ENCODE assay signal across 11 cellular contexts in the genomic region with DNA sequence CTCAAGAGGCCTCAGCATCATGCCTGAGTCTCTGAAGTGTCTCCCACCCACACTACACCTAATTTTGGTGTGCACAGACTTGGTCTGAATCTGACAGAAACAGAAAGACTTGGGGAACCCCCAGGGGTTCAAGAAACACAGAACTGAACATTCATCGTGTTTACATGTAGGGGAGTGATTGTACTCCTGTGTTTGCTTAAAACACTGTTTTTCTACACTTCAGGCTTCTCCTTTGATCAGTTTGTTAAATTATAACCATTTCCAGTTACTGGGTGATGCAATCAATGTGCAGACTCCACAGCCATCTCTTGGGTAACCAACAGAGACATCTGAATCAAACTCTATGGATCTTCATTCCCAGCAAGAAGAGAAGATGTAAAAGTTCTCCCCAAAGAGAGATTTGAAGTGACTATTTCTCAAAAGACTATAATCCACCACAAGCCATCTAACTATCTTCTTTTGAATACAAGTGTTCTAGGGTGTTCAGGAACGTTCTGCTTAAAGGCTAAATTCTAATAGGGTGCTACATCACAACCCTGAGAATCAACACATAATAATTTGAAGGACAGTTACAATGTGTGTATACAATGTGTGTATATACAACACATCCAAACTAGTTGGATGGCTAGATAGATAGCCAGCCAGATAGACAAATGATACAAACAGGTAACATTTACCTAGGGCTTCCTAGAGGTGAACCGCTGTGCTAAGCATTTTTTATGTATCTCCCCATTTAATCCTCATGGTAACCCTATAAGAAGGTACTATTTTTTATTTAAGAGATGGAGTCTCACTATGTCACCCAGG. TPM values are rescaled to one million over a fixed set of nuclear protein-coding genes. Genes with fewer than 3 reads are reported as not detected.
DNase-seq lines count a peak whose midpoint lies in the region; ATAC-seq and TF ChIP-seq lines count a peak whose summit lies in the region.
"Had no signal": no experiment of that assay in that cellular context is flagged by ENCODE, and none has a peak within 500 bp of the region (broad histone marks: within the 10 kb centered on the region; RNA-seq: fewer than 3 reads in every experiment).

No MANE protein-coding gene starts in this region.

- DNase-seq in activated T-cell treated with anti-CD3 and anti-CD28 coated beads, Interleukin-2, amount 50 U/mL, for 4 hours = no peak
- DNase-seq in activated T-cell treated with anti-CD3 and anti-CD28 coated beads for 4 hours (no peak), IMR-90 (no peak), renal cortical epithelial cell (ENCODE audit: low read depth) (peak; percentile 96), endothelial cell (ENCODE audit: low spot score) (no peak), T-helper 2 cell (no peak), glutamatergic neuron (no peak)
- DNase-seq: foreskin keratinocyte, NCI-H1048 had no signal

- H3K9me3 Mint-ChIP-seq in activated T-cell treated with anti-CD3 and anti-CD28 coated beads, Interleukin-2, amount 50 U/mL, for 4 hours = no peaks in the 10 kb centered on the region
- H3K9me3 Mint-ChIP-seq in endothelial cell (ENCODE audit: unreplicated experiment) (no peaks in the 10 kb centered on the region), glutamatergic neuron (ENCODE audit: unreplicated experiment) (no peaks in the 10 kb centered on the region)
- H3K9me3 Mint-ChIP-seq: mesothelial cell of epicardium had no signal

- H2AFZ ChIP-seq in IMR-90 (replicated peaks; ENCODE audit: low read length, poor library complexity) = no peak overlapping the region

- peak; percentile 43 to 74 for ATAC-seq in activated T-cell treated with anti-CD3 and anti-CD28 coated beads, Interleukin-2, amount 50 U/mL, for 4 hours
- ATAC-seq in HG02571 (IDR thresholded peaks at IDR 0.05; ENCODE audit: unreplicated experiment) (peak; percentile 79), IMR-90 (ENCODE audit: low read depth) (no peak; the same call in 1 of the 2 replicates)
- ATAC-seq: foreskin keratinocyte had no signal

- H3K4me1 Mint-ChIP-seq in activated T-cell treated with anti-CD3 and anti-CD28 coated beads, Interleukin-2, amount 50 U/mL, for 4 hours (ENCODE audit: low read depth) = no peaks in the 10 kb centered on the region
- H3K4me1 Mint-ChIP-seq in endothelial cell (ENCODE audit: unreplicated experiment) = peaks cover 8% of the 10 kb centered on the region
- H3K4me1 Mint-ChIP-seq in glutamatergic neuron (ENCODE audit: low read depth, unreplicated experiment) = peaks cover 11% of the 10 kb centered on the region
- H3K4me1 Mint-ChIP-seq: mesothelial cell of epicardium had no signal

- H3K56ac ChIP-seq in IMR-90 (ENCODE audit: extremely low read depth, insufficient read depth, low read length) = no peak overlapping the region

- H3K9me1 ChIP-seq in IMR-90 (ENCODE audit: insufficient read depth, low read length) = no peaks in the 10 kb centered on the region

- H3K4me2 ChIP-seq in IMR-90 (ENCODE audit: low read depth, low read length) = no peak overlapping the region

- no peak overlapping the region for H3K23ac ChIP-seq in IMR-90 (ENCODE audit: low read depth, low read length)

- H3K79me1 ChIP-seq in IMR-90 (ENCODE audit: low read depth in 1 of 2, low read length in 2 of 2) = no peaks in the 10 kb centered on the region

- H3K27ac Mint-ChIP-seq in endothelial cell (ENCODE audit: unreplicated experiment) = no peak overlapping the region
- H3K27ac Mint-ChIP-seq in glutamatergic neuron (ENCODE audit: unreplicated experiment) = no peak overlapping the region
- H3K27ac Mint-ChIP-seq: mesothelial cell of epicardium had no signal

- no peak overlapping the region for H4K5ac ChIP-seq in IMR-90 (ENCODE audit: low read depth, low read length)

- no peak overlapping the region for H2BK15ac ChIP-seq in IMR-90 (ENCODE audit: low read depth, low read length)

- no peak overlapping the region for H2AK5ac ChIP-seq in IMR-90 (ENCODE audit: low read depth, low read length)

- TF ChIP-seq POLR2A in IMR-90 (IDR thresholded peaks at IDR 0.05; ENCODE audit: low read depth, low read length) = no peak

- H3K9me3 ChIP-seq in IMR-90 (ENCODE audit: control insufficient read depth, insufficient read depth, low read length) = no peaks in the 10 kb centered on the region

- H4K91ac ChIP-seq in IMR-90 (ENCODE audit: insufficient read depth, low read depth, low read length) = no peak overlapping the region

- CTCF ChIA-PET in IMR-90 (lab: Yijun Ruan, JAX) = no interaction called here

- H3K27ac ChIP-seq in IMR-90 (ENCODE audit: insufficient read depth, low read length) = no peak overlapping the region
- H3K27ac ChIP-seq: foreskin keratinocyte had no signal

- H3K36me3 Mint-ChIP-seq in activated T-cell treated with anti-CD3 and anti-CD28 coated beads, Interleukin-2, amount 50 U/mL, for 4 hours (ENCODE audit: insufficient read depth) = no peaks in the 10 kb centered on the region
- no peaks in the 10 kb centered on the region for H3K36me3 Mint-ChIP-seq in endothelial cell (ENCODE audit: low read depth, unreplicated experiment)
- H3K36me3 Mint-ChIP-seq in glutamatergic neuron (ENCODE audit: unreplicated experiment) = no peaks in the 10 kb centered on the region

- H3K36me3 ChIP-seq in IMR-90 (ENCODE audit: control insufficient read depth, insufficient read depth, low read length) = no peaks in the 10 kb centered on the region

- H3K27me3 Mint-ChIP-seq in activated T-cell treated with anti-CD3 and anti-CD28 coated beads, Interleukin-2, amount 50 U/mL, for 4 hours (ENCODE audit: low read depth) = peaks cover 6% of the 10 kb centered on the region
- H3K27me3 Mint-ChIP-seq in endothelial cell (ENCODE audit: unreplicated experiment) = no peaks in the 10 kb centered on the region
- H3K27me3 Mint-ChIP-seq in glutamatergic neuron (ENCODE audit: unreplicated experiment) = no peaks in the 10 kb centered on the region

- no CpG with 5 or more reads among the region's 3 CpGs for WGBS in IMR-90 (ENCODE audit: extremely low coverage in 2 of 2, insufficient read length in 1 of 2), 2 experiments

- no peak overlapping the region for H3K9ac ChIP-seq in IMR-90 (ENCODE audit: low read depth, low read length)

- in situ Hi-C loops in IMR-90 (cut with MboI; ENCODE audit: low sequenced_read_pairs) = no loop called here

- no peak overlapping the region for H2BK20ac ChIP-seq in IMR-90 (ENCODE audit: low read depth, low read length)

- H3K27me3 ChIP-seq in IMR-90 (ENCODE audit: control insufficient read depth, insufficient read depth, low read length) = no peaks in the 10 kb centered on the region; the same call in 1 of the 2 replicates
- H3K27me3 ChIP-seq: foreskin keratinocyte had no signal

- no peak overlapping the region for H3K4me3 Mint-ChIP-seq in activated T-cell treated with anti-CD3 and anti-CD28 coated beads, Interleukin-2, amount 50 U/mL, for 4 hours
- H3K4me3 Mint-ChIP-seq in endothelial cell (ENCODE audit: unreplicated experiment) (no peak overlapping the region), glutamatergic neuron (ENCODE audit: unreplicated experiment) (no peak overlapping the region)
- H3K4me3 Mint-ChIP-seq: mesothelial cell of epicardium had no signal

- no TSS peak for BruUV-seq in IMR-90 (replicated peaks; lab: Mats Ljungman, UMichigan)

- no peak overlapping the region for H3K18ac ChIP-seq in IMR-90 (ENCODE audit: low read depth, low read length)

- POLR2A ChIA-PET in IMR-90 (lab: Charles Lee; ENCODE audit: unreplicated experiment) = no interaction called here

- H2BK5ac ChIP-seq in IMR-90 (ENCODE audit: low read depth, low read length, poor library complexity, severe bottlenecking) = no peak overlapping the region

- intact Hi-C loops in IMR-90 (cut with micrococcal nuclease) = no loop called here

- dilution Hi-C loops in IMR-90 (cut with HindIII; ENCODE audit: low sequenced_read_pairs, unreplicated experiment) = no loop called here

- no peak overlapping the region for H2BK120ac ChIP-seq in IMR-90 (ENCODE audit: low read depth, low read length)

- H3K4ac ChIP-seq in IMR-90 (ENCODE audit: low read depth, low read length) = no peak overlapping the region

- H2AK9ac ChIP-seq in IMR-90 (replicated peaks; ENCODE audit: low read depth, low read length, poor library complexity) = no peak overlapping the region

- no peak overlapping the region for H3K14ac ChIP-seq in IMR-90 (replicated peaks; ENCODE audit: low read depth, low read length)

- TF ChIP-seq RAD21 in IMR-90 (IDR thresholded peaks at IDR 0.05; ENCODE audit: low read length) = no peak

- H4K8ac ChIP-seq in IMR-90 (ENCODE audit: low read depth in 2 of 2, low read length in 2 of 2) = no peak overlapping the region

- H3K4me3 ChIP-seq in IMR-90 (ENCODE audit: insufficient read depth, low read depth, low read length) = no peak overlapping the region

- H3K4me1 ChIP-seq in IMR-90 (ENCODE audit: control insufficient read depth, insufficient read depth, low read length) = no peaks in the 10 kb centered on the region
- H3K4me1 ChIP-seq: foreskin keratinocyte had no signal

- TF ChIP-seq CTCF in IMR-90 (conservative IDR thresholded peaks at IDR 0.05; ENCODE audit: low read depth, low read length) (no peak), endothelial cell (IDR thresholded peaks at IDR 0.05; ENCODE audit: unreplicated experiment) (no peak), glutamatergic neuron (IDR thresholded peaks at IDR 0.05; ENCODE audit: partially characterized antibody, unreplicated experiment) (no peak)

- H4K20me1 ChIP-seq in IMR-90 (ENCODE audit: insufficient read depth, low read length) = no peaks in the 10 kb centered on the region

TF ChIP-seq in IMR-90, 13 proteins besides CTCF, POLR2A, EP300 and RAD21:
- TF ChIP-seq RFX5 (IDR thresholded peaks at IDR 0.05; ENCODE audit: low read depth, low read length) = no peak
- TF ChIP-seq CEBPB (IDR thresholded peaks at IDR 0.05; ENCODE audit: low read depth, low read length) = peak; percentile 77
- TF ChIP-seq MAFK (IDR thresholded peaks at IDR 0.05; ENCODE audit: low read depth, low read length) = peak; percentile 65
- no peak for TF ChIP-seq USF2 (IDR thresholded peaks at IDR 0.05; ENCODE audit: low read depth, low read length)

RNA-seq across cellular contexts. Expression of gene DNAJC12, which starts 34.2 kb away (rescaled TPM):
- under 1 TPM; 0.28 to 0.92 (median 0.84) TPM for total RNA-seq in activated T-cell treated with anti-CD3 and anti-CD28 coated beads, Interleukin-2, amount 50 U/mL, for 4 hours
- total RNA-seq in IMR-90 (2012; rRNA removed) = 1.7 and 2.3 TPM in 2 replicates
- 2.0 and 2.9 TPM in 2 replicates for polyA plus RNA-seq in IMR-90 (2012; rRNA removed)
- 0.36 and 1.1 TPM in 2 replicates for polyA plus RNA-seq in IMR-90 (2012; cell fraction: cytosol; rRNA removed)
- polyA plus RNA-seq in IMR-90 (2012; cell fraction: nucleus; rRNA removed; ENCODE audit: low replicate concordance) = 0.05 and 1.1 TPM in 2 replicates
- total RNA-seq in renal cortical epithelial cell = 3.0 and 13.3 TPM in 2 replicates
- 2.6 TPM for total RNA-seq in endothelial cell (ENCODE audit: unreplicated experiment)
- 54.7 TPM for total RNA-seq in glutamatergic neuron (ENCODE audit: unreplicated experiment)
